11 cellular contexts compared by ENCODE assay signal in genomic region chr16:10182186-10182683, GRCh38. TPM values are rescaled to one million over a fixed set of nuclear protein-coding genes. Genes with fewer than 3 reads are reported as not detected.
DNase-seq lines count a peak whose midpoint lies in the region; ATAC-seq, FAIRE-seq and TF ChIP-seq lines count a peak whose summit lies in the region.
"Had no signal": no experiment of that assay in that cellular context is flagged by ENCODE, and none has a peak within 500 bp of the region (broad histone marks: within the 10 kb centered on the region; RNA-seq: fewer than 3 reads in every experiment).

TSS of gene GRIN2A (minus strand) at chr16:10182428. CDS start at chr16:10180411, 2,017 bp downstream.

- no peak within 1 kb of the TSS for H3K4me3 Mint-ChIP-seq in activated naive CD8-positive, alpha-beta T cell treated with anti-CD3 and anti-CD28 coated beads, Interleukin-2, amount 10 ng/mL, durations not matched to agents 7 days and 5 days
- H3K4me3 Mint-ChIP-seq in activated naive CD8-positive, alpha-beta T cell treated with anti-CD3 and anti-CD28 coated beads for 36 hours = no peak within 1 kb of the TSS

- H3K27me3 Mint-ChIP-seq in activated naive CD8-positive, alpha-beta T cell treated with anti-CD3 and anti-CD28 coated beads, Interleukin-2, amount 10 ng/mL, durations not matched to agents 7 days and 5 days = peaks cover 38% of the 10 kb centered on the region
- peaks cover 78% of the 10 kb centered on the region for H3K27me3 Mint-ChIP-seq in activated naive CD8-positive, alpha-beta T cell treated with anti-CD3 and anti-CD28 coated beads for 36 hours

- ATAC-seq in activated naive CD8-positive, alpha-beta T cell treated with anti-CD3 and anti-CD28 coated beads, Interleukin-2, amount 10 ng/mL, durations not matched to agents 7 days and 5 days (ENCODE audit: low read depth) = no peak

- H3K27ac ChIP-seq in duodenal mucosa (ENCODE audit: low read depth, low read length) = no peak within 1 kb of the TSS
- H3K27ac ChIP-seq: C4-2B had no signal

- no peaks in the 10 kb centered on the region for H3K9me3 Mint-ChIP-seq in activated naive CD8-positive, alpha-beta T cell treated with anti-CD3 and anti-CD28 coated beads, Interleukin-2, amount 10 ng/mL, durations not matched to agents 7 days and 5 days
- H3K9me3 Mint-ChIP-seq in activated naive CD8-positive, alpha-beta T cell treated with anti-CD3 and anti-CD28 coated beads for 36 hours = no peaks in the 10 kb centered on the region

- POLR2A ChIA-PET in activated naive CD8-positive, alpha-beta T cell treated with anti-CD3 and anti-CD28 coated beads, Interleukin-2, amount 10 ng/mL, durations not matched to agents 7 days and 5 days (lab: Charles Lee) = no interaction called here

- H3K4me3 ChIP-seq in duodenal mucosa (ENCODE audit: low read depth in 1 of 2, low read length in 2 of 2) (peak within 1 kb of the TSS; percentile 58 to 67), mucosa of stomach (ENCODE audit: low read length) (peak within 1 kb of the TSS; percentile 31)

- H3K36me3 ChIP-seq in duodenal mucosa (ENCODE audit: control insufficient read depth in 1 of 2, insufficient read depth in 2 of 2, low read length in 2 of 2) (no peaks in the 10 kb centered on the region), mucosa of stomach (ENCODE audit: control insufficient read depth, insufficient read depth, low read length) (no peaks in the 10 kb centered on the region)

- DNase-seq in activated naive CD8-positive, alpha-beta T cell treated with anti-CD3 and anti-CD28 coated beads, Interleukin-2, amount 10 ng/mL, durations not matched to agents 7 days and 5 days = peak; percentile 30
- DNase-seq in activated naive CD8-positive, alpha-beta T cell treated with anti-CD3 and anti-CD28 coated beads for 36 hours = no peak
- DNase-seq in urothelium cell line (ENCODE audit: low spot score) (peak; percentile 44), H54 (ENCODE audit: insufficient read length, low spot score) (no peak), GM19238 (ENCODE audit: insufficient read length, low spot score) (no peak), DMS114 treated with DMSO at 0.1 percent for 48 hours (lab: John Stamatoyannopoulos, UW; ENCODE audit: unreplicated experiment) (no peak)

- FAIRE-seq in urothelium cell line (lab: Jason Lieb, UNC) (no peak), H54 (lab: Jason Lieb, UNC) (no peak)

- H3K27ac Mint-ChIP-seq in activated naive CD8-positive, alpha-beta T cell treated with anti-CD3 and anti-CD28 coated beads, Interleukin-2, amount 10 ng/mL, durations not matched to agents 7 days and 5 days = no peak within 1 kb of the TSS
- no peak within 1 kb of the TSS for H3K27ac Mint-ChIP-seq in activated naive CD8-positive, alpha-beta T cell treated with anti-CD3 and anti-CD28 coated beads for 36 hours

- H3K36me3 Mint-ChIP-seq in activated naive CD8-positive, alpha-beta T cell treated with anti-CD3 and anti-CD28 coated beads, Interleukin-2, amount 10 ng/mL, durations not matched to agents 7 days and 5 days = no peaks in the 10 kb centered on the region
- no peaks in the 10 kb centered on the region for H3K36me3 Mint-ChIP-seq in activated naive CD8-positive, alpha-beta T cell treated with anti-CD3 and anti-CD28 coated beads for 36 hours

- no peak for TF ChIP-seq POLR2A in H54 (IDR thresholded peaks at IDR 0.05; ENCODE audit: low read depth, low read length)

- H3K9me3 ChIP-seq in duodenal mucosa (ENCODE audit: control insufficient read depth in 1 of 2, low read length in 2 of 2) (no peaks in the 10 kb centered on the region), mucosa of stomach (ENCODE audit: control insufficient read depth, low read length) (no peaks in the 10 kb centered on the region)

- peaks cover 10 to 11% of the 10 kb centered on the region in 2 donors for H3K4me1 ChIP-seq in duodenal mucosa (ENCODE audit: control insufficient read depth in 1 of 2, insufficient read depth in 2 of 2, low read length in 2 of 2)
- peaks cover 25% of the 10 kb centered on the region for H3K4me1 ChIP-seq in mucosa of stomach (ENCODE audit: control insufficient read depth, insufficient read depth, low read length)

- H3K27me3 ChIP-seq in duodenal mucosa (ENCODE audit: control insufficient read depth in 1 of 2, insufficient read depth in 2 of 2, low read length in 2 of 2) (peaks cover 38 to 39% of the 10 kb centered on the region in 2 donors), mucosa of stomach (ENCODE audit: control insufficient read depth, insufficient read depth, low read length) (peaks cover 41% of the 10 kb centered on the region)

- H3K4me1 Mint-ChIP-seq in activated naive CD8-positive, alpha-beta T cell treated with anti-CD3 and anti-CD28 coated beads, Interleukin-2, amount 10 ng/mL, durations not matched to agents 7 days and 5 days = peaks cover 3% of the 10 kb centered on the region
- peaks cover 11% of the 10 kb centered on the region for H3K4me1 Mint-ChIP-seq in activated naive CD8-positive, alpha-beta T cell treated with anti-CD3 and anti-CD28 coated beads for 36 hours

- no peak within 1 kb of the TSS for H3K9ac ChIP-seq in duodenal mucosa (ENCODE audit: low read depth in 1 of 2, low read length in 2 of 2)
- H3K9ac ChIP-seq in mucosa of stomach (ENCODE audit: low read length) = peak within 1 kb of the TSS; percentile 40

RNA-seq across cellular contexts. Expression of gene GRIN2A, which starts in this region (rescaled TPM):
- not detected for total RNA-seq in activated naive CD8-positive, alpha-beta T cell treated with anti-CD3 and anti-CD28 coated beads, Interleukin-2, amount 10 ng/mL, durations not matched to agents 7 days and 5 days
- not detected for total RNA-seq in activated naive CD8-positive, alpha-beta T cell treated with anti-CD3 and anti-CD28 coated beads for 36 hours
- total RNA-seq: HT-29, OCI-LY7 had no signal

Comparison
In these comparisons a context has a peak if more than half of its experiments do, and no peak if none do; other contexts are left out.
1. Peak in DNase-seq in activated naive CD8-positive, alpha-beta T cell treated with anti-CD3 and anti-CD28 coated beads, Interleukin-2, amount 10 ng/mL, durations not matched to agents 7 days and 5 days; RNA of the gene not detected or under 1 TPM.